21 cellular contexts compared by ENCODE assay signal in the genomic region with DNA sequence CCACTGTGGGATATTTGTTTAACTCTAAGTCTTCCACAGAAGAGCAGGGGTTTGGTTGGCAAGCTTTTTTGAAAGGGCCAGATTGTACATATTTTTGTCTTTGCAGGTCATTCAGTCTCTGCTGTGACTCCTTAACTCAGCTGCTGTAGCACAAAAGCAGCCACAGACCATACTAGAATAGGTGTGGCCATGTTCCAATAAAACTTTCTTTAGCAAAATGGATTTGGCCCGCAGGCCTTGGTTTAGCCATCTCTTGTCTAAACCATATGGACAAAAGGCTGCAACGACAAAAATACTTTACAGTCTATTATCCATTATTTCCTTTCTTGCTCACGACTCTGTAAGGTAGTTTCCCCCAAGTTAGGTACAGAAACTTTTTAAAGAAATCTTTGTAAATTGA.
DNase-seq lines count a peak whose midpoint lies in the region; TF ChIP-seq lines count a peak whose summit lies in the region.
"Had no signal": no experiment of that assay in that cellular context is flagged by ENCODE, and none has a peak within 500 bp of the region (broad histone marks: within the 10 kb centered on the region; RNA-seq: fewer than 3 reads in every experiment).

No MANE protein-coding gene starts in this region.

- H4K12ac ChIP-seq in trophoblast cell (ENCODE audit: low read depth, low read length): no peak overlapping the region

- no peaks in the 10 kb centered on the region for H3K9me3 Mint-ChIP-seq in Caco-2 (ENCODE audit: unreplicated experiment)
- H3K9me3 Mint-ChIP-seq: CD4-positive, alpha-beta T cell; GM23338; H9 had no signal

- POLR2A ChIA-PET in Caco-2 (lab: Charles Lee): no interaction called here

- no peak overlapping the region for H3K4ac ChIP-seq in trophoblast cell (ENCODE audit: low read depth, low read length)

- H3K9me2 ChIP-seq in hepatocyte (replicated peaks; ENCODE audit: insufficient read depth): no peaks in the 10 kb centered on the region

- H3K79me1 ChIP-seq in trophoblast cell (ENCODE audit: low read length): peaks cover 6% of the 10 kb centered on the region

- H2AFZ ChIP-seq in hepatocyte (no peak overlapping the region), trophoblast cell (ENCODE audit: insufficient read depth, low read length, poor library complexity) (no peak overlapping the region)
- H2AFZ ChIP-seq: GM23338 had no signal

- H3K27ac Mint-ChIP-seq in Caco-2 (ENCODE audit: unreplicated experiment): peak overlapping the region; percentile 16
- H3K27ac Mint-ChIP-seq: CD14-positive monocyte; CD4-positive, alpha-beta T cell; CD8-positive, alpha-beta memory T cell; GM23338; H9; HFFc6 had no signal

- H3K18ac ChIP-seq in trophoblast cell (ENCODE audit: low read length): no peak overlapping the region

- H3K4me3 ChIP-seq in Caco-2 (ENCODE audit: low read depth, low read length) (no peak overlapping the region), hepatocyte (no peak overlapping the region), trophoblast cell (ENCODE audit: low read depth, low read length) (no peak overlapping the region)
- H3K4me3 ChIP-seq: BLaER1 treated with 17β-estradiol and CSF1 and Interleukin-3, amounts not matched to agents 10 nM and 100 nM; GM23338 had no signal

- H3K23ac ChIP-seq in trophoblast cell (ENCODE audit: low read length): no peak overlapping the region

- no peak overlapping the region for H2AK5ac ChIP-seq in trophoblast cell (ENCODE audit: low read length)

- H3K27ac ChIP-seq in hepatocyte (peak overlapping the region; percentile 52), trophoblast cell (ENCODE audit: low read depth, low read length) (no peak overlapping the region)
- H3K27ac ChIP-seq: 22Rv1; BLaER1 treated with 17β-estradiol and CSF1 and Interleukin-3, amounts not matched to agents 10 nM and 100 nM had no signal

- no peaks in the 10 kb centered on the region for H3K79me2 ChIP-seq in hepatocyte
- H3K79me2 ChIP-seq in trophoblast cell (ENCODE audit: control insufficient read depth, insufficient read depth, low read length, poor library complexity): no peaks in the 10 kb centered on the region

- peak overlapping the region; percentile 46 for H2BK120ac ChIP-seq in trophoblast cell (ENCODE audit: insufficient read depth, low read length, poor library complexity)

- H3K27me3 ChIP-seq in Caco-2 (replicated peaks; ENCODE audit: control insufficient read depth, insufficient read depth, low read length) (no peaks in the 10 kb centered on the region), hepatocyte (no peaks in the 10 kb centered on the region), trophoblast cell (ENCODE audit: insufficient read depth, low read length) (no peaks in the 10 kb centered on the region)
- H3K27me3 ChIP-seq: BE2C; BLaER1 treated with 17β-estradiol and CSF1 and Interleukin-3, amounts not matched to agents 10 nM and 100 nM had no signal

- TF ChIP-seq CTCF in Caco-2 (IDR thresholded peaks at IDR 0.05; ENCODE audit: insufficient read depth in 1 of 2, low read depth in 1 of 2, low read length in 1 of 2, severe bottlenecking in 1 of 2, unreplicated experiment in 1 of 2): no peak
- TF ChIP-seq CTCF in hepatocyte (IDR thresholded peaks at IDR 0.05; ENCODE audit: poor library complexity): no peak

- intact Hi-C loops in Caco-2 (cut with micrococcal nuclease; ENCODE audit: unreplicated experiment): loop anchor here (1.0 kb wide), 1 partner anchor 196 kb away; no protein-coding TSS in a partner anchor

- no peaks in the 10 kb centered on the region for H4K20me1 ChIP-seq in hepatocyte (ENCODE audit: insufficient read depth, poor library complexity, severe bottlenecking)
- H4K20me1 ChIP-seq: BLaER1 treated with 17β-estradiol and CSF1 and Interleukin-3, amounts not matched to agents 10 nM and 100 nM had no signal

- no peaks in the 10 kb centered on the region for H3K9me3 ChIP-seq in Caco-2
- H3K9me3 ChIP-seq in hepatocyte (ENCODE audit: low read depth): no peaks in the 10 kb centered on the region
- no peaks in the 10 kb centered on the region for H3K9me3 ChIP-seq in trophoblast cell (ENCODE audit: insufficient read depth, low read depth, low read length)
- H3K9me3 ChIP-seq: BE2C; BLaER1 treated with 17β-estradiol and CSF1 and Interleukin-3, amounts not matched to agents 10 nM and 100 nM had no signal

- peaks cover 44% of the 10 kb centered on the region for H3K4me1 Mint-ChIP-seq in Caco-2 (ENCODE audit: low read depth, unreplicated experiment)
- H3K4me1 Mint-ChIP-seq: CD14-positive monocyte; CD8-positive, alpha-beta memory T cell; GM23338 had no signal

- no peak overlapping the region for H2BK5ac ChIP-seq in trophoblast cell (ENCODE audit: low read depth, low read length, poor library complexity)

- H2BK12ac ChIP-seq in trophoblast cell (ENCODE audit: low read length): no peak overlapping the region

- peaks cover 5% of the 10 kb centered on the region for H3K36me3 Mint-ChIP-seq in Caco-2 (ENCODE audit: insufficient read depth, unreplicated experiment)
- H3K36me3 Mint-ChIP-seq: CD14-positive monocyte; CD8-positive, alpha-beta memory T cell had no signal

- H3K4me2 ChIP-seq in hepatocyte: no peak overlapping the region
- H3K4me2 ChIP-seq in trophoblast cell (ENCODE audit: low read length): no peak overlapping the region
- H3K4me2 ChIP-seq: BLaER1 treated with 17β-estradiol and CSF1 and Interleukin-3, amounts not matched to agents 10 nM and 100 nM; GM23338 had no signal

- 65% methylated on average over 3 of the region's 3 CpGs for WGBS in hepatocyte (ENCODE audit: low lambda C conversion rate, missing lambda C conversion rate)
- no CpG with 5 or more reads among the region's 3 CpGs for WGBS in trophoblast cell (ENCODE audit: extremely low coverage, insufficient coverage, insufficient read length)

- peak overlapping the region; percentile 37 for H4K91ac ChIP-seq in trophoblast cell (ENCODE audit: low read depth, low read length)

- DNase-seq in Caco-2: no peak
- peak; percentile 57 for DNase-seq in NCI-H69 (lab: John Stamatoyannopoulos, UW)
- no peak for DNase-seq in hepatocyte (ENCODE audit: low spot score)
- DNase-seq in trophoblast cell: no peak
- DNase-seq in SK-N-DZ (ENCODE audit: low spot score): no peak
- DNase-seq in AG08395 (ENCODE audit: low spot score): no peak
- DNase-seq in activated CD8-positive, alpha-beta memory T cell treated with anti-CD3 and anti-CD28 coated beads, Interleukin-2, amount 50 U/mL, for 48 hours: no peak
- DNase-seq: AML-193; BE2C; CD4-positive, alpha-beta T cell; CD8-positive, alpha-beta memory T cell; COR-L47; DMS53; DMS79 treated with DMSO at 0.1 percent for 48 hours; GF-D8; H9; HFFc6 had no signal

- no peak overlapping the region for H3K9ac ChIP-seq in trophoblast cell (ENCODE audit: low read length)
- H3K9ac ChIP-seq: BLaER1 treated with 17β-estradiol and CSF1 and Interleukin-3, amounts not matched to agents 10 nM and 100 nM had no signal

- H3K27me3 Mint-ChIP-seq in Caco-2 (ENCODE audit: insufficient read depth, unreplicated experiment): no peaks in the 10 kb centered on the region
- H3K27me3 Mint-ChIP-seq: CD4-positive, alpha-beta T cell; CD8-positive, alpha-beta memory T cell had no signal

- H3K4me1 ChIP-seq in Caco-2: peaks cover 53% of the 10 kb centered on the region
- no peaks in the 10 kb centered on the region for H3K4me1 ChIP-seq in hepatocyte (ENCODE audit: insufficient read depth)
- H3K4me1 ChIP-seq in trophoblast cell (ENCODE audit: control insufficient read depth in 1 of 2, insufficient read depth in 2 of 2, low read length in 2 of 2): no peaks in the 10 kb centered on the region

- H3K4me3 Mint-ChIP-seq in Caco-2 (ENCODE audit: unreplicated experiment): peak overlapping the region; percentile 3
- H3K4me3 Mint-ChIP-seq: CD14-positive monocyte; CD4-positive, alpha-beta T cell; CD8-positive, alpha-beta memory T cell; GM23338; H9; HFFc6 had no signal

- no TSS peak for BruUV-seq in Caco-2 (replicated peaks; lab: Mats Ljungman, UMichigan)

- CTCF ChIA-PET in Caco-2 (lab: Charles Lee): interaction anchor here (0.6 kb wide), 1 partner anchor 11 kb away, joined by 5 read pairs; no protein-coding TSS in a partner anchor

- H3K14ac ChIP-seq in trophoblast cell (ENCODE audit: low read length): no peak overlapping the region

- H3K36me3 ChIP-seq in Caco-2 (ENCODE audit: control insufficient read depth, insufficient read depth, low read length) (no peaks in the 10 kb centered on the region), hepatocyte (replicated peaks; ENCODE audit: insufficient read depth, low read depth) (no peaks in the 10 kb centered on the region), trophoblast cell (ENCODE audit: control insufficient read depth in 1 of 2, insufficient read depth in 2 of 2, low read length in 2 of 2) (no peaks in the 10 kb centered on the region)
- H3K36me3 ChIP-seq: BLaER1 treated with 17β-estradiol and CSF1 and Interleukin-3, amounts not matched to agents 10 nM and 100 nM had no signal

- H4K8ac ChIP-seq in trophoblast cell (ENCODE audit: low read depth, low read length): no peak overlapping the region
